ENCODE assay signal across 9 cellular contexts in genomic region chr1:45394342-45394741, GRCh38. TPM values are rescaled to one million over a fixed set of nuclear protein-coding genes. Genes with fewer than 3 reads are reported as not detected.
DNase-seq lines count a peak whose midpoint lies in the region; ATAC-seq, FAIRE-seq and TF ChIP-seq lines count a peak whose summit lies in the region.
"Had no signal": no experiment of that assay in that cellular context is flagged by ENCODE, and none has a peak within 500 bp of the region (broad histone marks: within the 10 kb centered on the region; RNA-seq: fewer than 3 reads in every experiment).

No MANE protein-coding gene starts in this region.

- CTCF ChIA-PET in activated naive CD4-positive, alpha-beta T cell treated with anti-CD3 and anti-CD28 coated beads for 36 hours (lab: Charles Lee) = interaction anchor here (1.4 kb wide), 1 partner anchor 99 kb away, joined by 4 read pairs; no protein-coding TSS in a partner anchor
- CTCF ChIA-PET in mammary epithelial cell (lab: Charles Lee; ENCODE audit: low non-redundant PET) = no interaction called here

- H3K4me3 Mint-ChIP-seq in activated naive CD4-positive, alpha-beta T cell treated with anti-CD3 and anti-CD28 coated beads for 36 hours = no peak overlapping the region
- H3K4me3 Mint-ChIP-seq in stimulated activated effector memory CD8-positive, alpha-beta T cell treated with anti-CD3 and anti-CD28 coated beads, Interleukin-12 subunit alpha, Interleukin-12 subunit beta, amount 100 ng/mL, for 72 hours = peak overlapping the region; percentile 39

- no peaks in the 10 kb centered on the region for H4K20me1 ChIP-seq in mammary epithelial cell (ENCODE audit: insufficient read depth, low read length)

- dilution Hi-C loops in mammary epithelial cell (cut with HindIII; ENCODE audit: low sequenced_read_pairs) = no loop called here

- H3K27me3 Mint-ChIP-seq in activated naive CD4-positive, alpha-beta T cell treated with anti-CD3 and anti-CD28 coated beads for 36 hours (ENCODE audit: low read depth) = no peaks in the 10 kb centered on the region

- H3K9me3 Mint-ChIP-seq in activated naive CD4-positive, alpha-beta T cell treated with anti-CD3 and anti-CD28 coated beads for 36 hours = no peaks in the 10 kb centered on the region
- no peaks in the 10 kb centered on the region for H3K9me3 Mint-ChIP-seq in stimulated activated effector memory CD8-positive, alpha-beta T cell treated with anti-CD3 and anti-CD28 coated beads, Interleukin-12 subunit alpha, Interleukin-12 subunit beta, amount 100 ng/mL, for 72 hours

- 100% methylated on average over 3 of the region's 3 CpGs for WGBS in mammary epithelial cell (ENCODE audit: low coverage, missing lambda C conversion rate)

- peak overlapping the region; percentile 82 for H3K27ac Mint-ChIP-seq in activated naive CD4-positive, alpha-beta T cell treated with anti-CD3 and anti-CD28 coated beads for 36 hours
- peak overlapping the region; percentile 80 for H3K27ac Mint-ChIP-seq in stimulated activated effector memory CD8-positive, alpha-beta T cell treated with anti-CD3 and anti-CD28 coated beads, Interleukin-12 subunit alpha, Interleukin-12 subunit beta, amount 100 ng/mL, for 72 hours

- H3K9ac ChIP-seq in mammary epithelial cell (ENCODE audit: insufficient read depth, low read length) = no peak overlapping the region

- no peaks in the 10 kb centered on the region for H3K36me3 ChIP-seq in RWPE2 (ENCODE audit: low read depth)
- H3K36me3 ChIP-seq in mammary epithelial cell (ENCODE audit: insufficient read depth, low read length) = no peaks in the 10 kb centered on the region
- H3K36me3 ChIP-seq: SJCRH30 had no signal

- H3K4me1 Mint-ChIP-seq in activated naive CD4-positive, alpha-beta T cell treated with anti-CD3 and anti-CD28 coated beads for 36 hours (ENCODE audit: low read depth) = peaks cover 17% of the 10 kb centered on the region
- peaks cover 20% of the 10 kb centered on the region for H3K4me1 Mint-ChIP-seq in stimulated activated effector memory CD8-positive, alpha-beta T cell treated with anti-CD3 and anti-CD28 coated beads, Interleukin-12 subunit alpha, Interleukin-12 subunit beta, amount 100 ng/mL, for 72 hours

- H3K9me3 ChIP-seq in RWPE2 (ENCODE audit: severe bottlenecking) (no peaks in the 10 kb centered on the region), mammary epithelial cell (replicated peaks; ENCODE audit: insufficient read depth, low read length) (no peaks in the 10 kb centered on the region)
- H3K9me3 ChIP-seq: SJCRH30 had no signal

- no peak overlapping the region for H3K4me2 ChIP-seq in mammary epithelial cell (ENCODE audit: insufficient read depth, low read depth, low read length)

- no peak for FAIRE-seq in H54 (lab: Jason Lieb, UNC)

- intact Hi-C loops in activated naive CD4-positive, alpha-beta T cell treated with anti-CD3 and anti-CD28 coated beads for 36 hours (cut with micrococcal nuclease) = loop anchor here (1.0 kb wide), 1 partner anchor 97 kb away; the partner anchor contains the start of gene TESK2
- intact Hi-C loops in mammary epithelial cell (cut with micrococcal nuclease) = no loop called here

- H3K4me1 ChIP-seq in RWPE2 (ENCODE audit: insufficient read depth, poor library complexity, severe bottlenecking) (peaks cover 18% of the 10 kb centered on the region), mammary epithelial cell (ENCODE audit: insufficient read depth, low read length) (no peaks in the 10 kb centered on the region)
- H3K4me1 ChIP-seq: SJCRH30 had no signal

- no peak for TF ChIP-seq POLR2A in H54 (IDR thresholded peaks at IDR 0.05; ENCODE audit: low read depth, low read length)

- TF ChIP-seq CTCF in RWPE2 (IDR thresholded peaks at IDR 0.05; ENCODE audit: poor library complexity, severe bottlenecking) (no peak), mammary epithelial cell (conservative IDR thresholded peaks at IDR 0.05 in 1 of 2, IDR thresholded peaks at IDR 0.05 in 1 of 2; ENCODE audit: extremely low read depth in 1 of 2, insufficient read depth in 1 of 2, low read depth in 1 of 2, low read length in 2 of 2) (no peak)

- peak; percentile 20 for DNase-seq in activated naive CD4-positive, alpha-beta T cell treated with anti-CD3 and anti-CD28 coated beads for 36 hours
- DNase-seq in activated naive CD4-positive, alpha-beta T cell treated with anti-CD3 and anti-CD28 coated beads, Interleukin-2, amount 50 U/mL, for 16 hours = no peak
- DNase-seq in RWPE2 (ENCODE audit: low spot score) (no peak), H54 (ENCODE audit: insufficient read length, low spot score) (no peak), mammary epithelial cell (no peak), pons (ENCODE audit: low spot score) (no peak)
- DNase-seq in stimulated activated effector memory CD8-positive, alpha-beta T cell treated with anti-CD3 and anti-CD28 coated beads, Interleukin-12 subunit alpha, Interleukin-12 subunit beta, amount 100 ng/mL, for 72 hours (ENCODE audit: low spot score in 2 of 2) = no peak

- H3K36me3 Mint-ChIP-seq in activated naive CD4-positive, alpha-beta T cell treated with anti-CD3 and anti-CD28 coated beads for 36 hours (ENCODE audit: low read depth) = no peaks in the 10 kb centered on the region
- no peaks in the 10 kb centered on the region for H3K36me3 Mint-ChIP-seq in stimulated activated effector memory CD8-positive, alpha-beta T cell treated with anti-CD3 and anti-CD28 coated beads, Interleukin-12 subunit alpha, Interleukin-12 subunit beta, amount 100 ng/mL, for 72 hours

- ATAC-seq in HG02852 (IDR thresholded peaks at IDR 0.05; ENCODE audit: unreplicated experiment) = peak; percentile 79
- ATAC-seq in RWPE2 (ENCODE audit: low read depth) = no peak
- ATAC-seq in stimulated activated effector memory CD8-positive, alpha-beta T cell treated with anti-CD3 and anti-CD28 coated beads, Interleukin-12 subunit alpha, Interleukin-12 subunit beta, amount 100 ng/mL, for 72 hours = peak; percentile 74

- BruUV-seq in mammary epithelial cell (replicated peaks; lab: Mats Ljungman, UMichigan) = no TSS peak

- no peaks in the 10 kb centered on the region for H3K79me2 ChIP-seq in mammary epithelial cell (ENCODE audit: insufficient read depth, low read length)

- H2AFZ ChIP-seq in mammary epithelial cell (ENCODE audit: low read depth, low read length) = no peak overlapping the region

- H3K27me3 ChIP-seq in RWPE2 (ENCODE audit: insufficient read depth, poor library complexity, severe bottlenecking) (no peaks in the 10 kb centered on the region), mammary epithelial cell (ENCODE audit: insufficient read depth, low read length) (no peaks in the 10 kb centered on the region)
- H3K27me3 ChIP-seq: SJCRH30 had no signal

- in situ Hi-C loops in mammary epithelial cell (cut with MboI; ENCODE audit: low sequenced_read_pairs in 2 of 2) = no loop called here

- peak overlapping the region; percentile 10 for H3K27ac ChIP-seq in RWPE2 (ENCODE audit: poor library complexity, severe bottlenecking)
- no peak overlapping the region for H3K27ac ChIP-seq in mammary epithelial cell (ENCODE audit: insufficient read depth, low read depth, low read length)
- H3K27ac ChIP-seq: SJCRH30 had no signal

- no peak overlapping the region for H3K4me3 ChIP-seq in RWPE2 (ENCODE audit: severe bottlenecking)
- no peak overlapping the region for H3K4me3 ChIP-seq in mammary epithelial cell (replicated peaks in 1 of 3; ENCODE audit: insufficient read depth in 1 of 3, low read depth in 2 of 3, low read length in 3 of 3)
- H3K4me3 ChIP-seq: SJCRH30 had no signal

RNA-seq across cellular contexts. Expression of gene MUTYH, which starts 54.1 kb away (rescaled TPM):
- total RNA-seq in activated naive CD4-positive, alpha-beta T cell treated with anti-CD3 and anti-CD28 coated beads for 36 hours = 10 to 100 TPM; 42.0 to 45.0 TPM
- 10 to 100 TPM in 1 of 2 donors, 1 to 10 TPM in 1; 9.8 to 24.8 TPM for total RNA-seq in mammary epithelial cell
- polyA plus RNA-seq in mammary epithelial cell = 15.2 TPM
- 33.6 TPM for polyA minus RNA-seq in mammary epithelial cell

RNA-seq across cellular contexts. Expression of gene TOE1, which starts 54.4 kb away (rescaled TPM):
- total RNA-seq in activated naive CD4-positive, alpha-beta T cell treated with anti-CD3 and anti-CD28 coated beads for 36 hours = 10 to 100 TPM; 23.0 to 23.8 TPM
- 10 to 100 TPM in 1 of 2 donors, 1 to 10 TPM in 1; 9.0 to 12.8 TPM for total RNA-seq in mammary epithelial cell
- 31.7 TPM for polyA plus RNA-seq in mammary epithelial cell
- 19.5 TPM for polyA minus RNA-seq in mammary epithelial cell
